In the genomic region with DNA sequence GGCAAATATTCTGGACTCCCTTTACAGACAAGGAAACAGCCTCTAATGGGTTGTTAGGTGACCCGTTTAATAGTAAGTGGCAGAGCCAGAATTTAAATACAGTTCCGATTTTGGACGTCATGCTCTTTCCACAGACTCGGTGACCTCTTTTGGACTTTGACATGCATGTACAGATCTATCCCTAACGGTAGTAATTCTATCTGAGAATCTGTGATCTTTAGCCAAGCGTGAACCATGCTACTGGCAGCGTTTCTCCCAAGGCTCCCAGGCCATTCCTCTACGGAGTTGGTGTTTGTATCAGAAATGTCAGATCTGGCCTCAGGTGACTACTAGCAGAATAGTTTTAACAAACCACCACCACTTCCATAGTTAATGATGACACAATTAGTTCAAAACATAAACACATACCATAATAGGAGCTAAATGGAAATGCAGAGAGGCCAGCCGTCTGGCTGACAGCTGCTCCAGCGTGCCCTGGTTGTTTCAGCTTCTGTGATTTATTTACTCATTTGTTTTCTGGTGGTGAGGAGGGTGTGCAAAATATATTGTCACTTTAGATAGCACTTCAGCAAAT, we compare ENCODE assay signal across 13 cellular contexts.
"Had no signal": no experiment of that assay in that cellular context is flagged by ENCODE, and none has a peak within 500 bp of the region (broad histone marks: within the 10 kb centered on the region; RNA-seq: fewer than 3 reads in every experiment).

No MANE protein-coding gene starts in this region.

- H3K27me3 Mint-ChIP-seq: naive thymus-derived CD4-positive, alpha-beta T cell had no signal

- ATAC-seq: left cardiac atrium; naive thymus-derived CD4-positive, alpha-beta T cell; right cardiac atrium; stimulated activated memory B cell treated with anti-CD40 and anti-IgM and Interleukin-4, amounts not matched to agents 10 μg/mL and 1 μg/mL and 100 μg/mL, for 72 hours had no signal

- H3K36me3 Mint-ChIP-seq: stimulated activated memory B cell treated with anti-CD40 and anti-IgM and Interleukin-4, amounts not matched to agents 10 μg/mL and 1 μg/mL and 100 μg/mL, for 72 hours had no signal

- H3K27me3 ChIP-seq: breast epithelium, neutrophil, tibial nerve had no signal

- DNase-seq: activated naive CD4-positive, alpha-beta T cell treated with anti-CD3 and anti-CD28 coated beads, Interleukin-2, amount 50 U/mL, for 16 hours; amygdala; endodermal cell; head of caudate nucleus; left cardiac atrium; naive thymus-derived CD4-positive, alpha-beta T cell; right cardiac atrium; T-helper 2 cell had no signal

- H3K27ac Mint-ChIP-seq: activated T-helper 2 cell treated with anti-CD3 and anti-CD28 coated beads, Interferon-gamma antibody, Interleukin-2, Interleukin-4, amounts not matched to agents 10 μg/mL and 5 μg/mL and 100 μg/mL, durations not matched to agents 14 hours and 24 hours and 36 hours; endodermal cell; naive thymus-derived CD4-positive, alpha-beta T cell; stimulated activated memory B cell treated with anti-CD40 and anti-IgM and Interleukin-4, amounts not matched to agents 10 μg/mL and 1 μg/mL and 100 μg/mL, for 72 hours had no signal

- H3K4me1 ChIP-seq: breast epithelium, tibial nerve had no signal

- H3K4me3 ChIP-seq: breast epithelium, tibial nerve had no signal

- H3K36me3 ChIP-seq: breast epithelium, neutrophil, tibial nerve had no signal

- H3K9me3 Mint-ChIP-seq: endodermal cell had no signal

- H3K27ac ChIP-seq: breast epithelium, neutrophil, tibial nerve had no signal

- H3K9me3 ChIP-seq: breast epithelium, neutrophil, tibial nerve had no signal

- H3K4me3 Mint-ChIP-seq: endodermal cell; naive thymus-derived CD4-positive, alpha-beta T cell; stimulated activated memory B cell treated with anti-CD40 and anti-IgM and Interleukin-4, amounts not matched to agents 10 μg/mL and 1 μg/mL and 100 μg/mL, for 72 hours had no signal
